ENCODE assay signal across 1 cellular context in genomic region chr14:97010491-97011160, GRCh38.
TF ChIP-seq lines count a peak whose summit lies in the region.

No MANE protein-coding gene starts in this region.

TF ChIP-seq in GM12878, 131 proteins besides CTCF, POLR2A, EP300 and RAD21:
- TF ChIP-seq STAT3 (IDR thresholded peaks at IDR 0.05; ENCODE audit: low read depth, low read length) (no peak), USF1 (IDR thresholded peaks at IDR 0.05; ENCODE audit: borderline replicate concordance, extremely low read length, insufficient read depth, low read depth, low read length) (no peak), ZNF384 (IDR thresholded peaks at IDR 0.05; ENCODE audit: borderline replicate concordance, low read depth, low read length) (no peak), ZSCAN29 (IDR thresholded peaks at IDR 0.05) (no peak), E2F8 (IDR thresholded peaks at IDR 0.05; ENCODE audit: low read depth, partially characterized antibody) (no peak), GATAD2B (conservative IDR thresholded peaks at IDR 0.05; ENCODE audit: low read depth) (no peak), RBBP5 (conservative IDR thresholded peaks at IDR 0.05) (no peak), SMC3 (IDR thresholded peaks at IDR 0.05; ENCODE audit: borderline replicate concordance, low read length) (0 out of 2 replicates have a peak, but pooled peaks have one; percentile 10)
